ENCODE assay signal across 9 cellular contexts in the genomic region with DNA sequence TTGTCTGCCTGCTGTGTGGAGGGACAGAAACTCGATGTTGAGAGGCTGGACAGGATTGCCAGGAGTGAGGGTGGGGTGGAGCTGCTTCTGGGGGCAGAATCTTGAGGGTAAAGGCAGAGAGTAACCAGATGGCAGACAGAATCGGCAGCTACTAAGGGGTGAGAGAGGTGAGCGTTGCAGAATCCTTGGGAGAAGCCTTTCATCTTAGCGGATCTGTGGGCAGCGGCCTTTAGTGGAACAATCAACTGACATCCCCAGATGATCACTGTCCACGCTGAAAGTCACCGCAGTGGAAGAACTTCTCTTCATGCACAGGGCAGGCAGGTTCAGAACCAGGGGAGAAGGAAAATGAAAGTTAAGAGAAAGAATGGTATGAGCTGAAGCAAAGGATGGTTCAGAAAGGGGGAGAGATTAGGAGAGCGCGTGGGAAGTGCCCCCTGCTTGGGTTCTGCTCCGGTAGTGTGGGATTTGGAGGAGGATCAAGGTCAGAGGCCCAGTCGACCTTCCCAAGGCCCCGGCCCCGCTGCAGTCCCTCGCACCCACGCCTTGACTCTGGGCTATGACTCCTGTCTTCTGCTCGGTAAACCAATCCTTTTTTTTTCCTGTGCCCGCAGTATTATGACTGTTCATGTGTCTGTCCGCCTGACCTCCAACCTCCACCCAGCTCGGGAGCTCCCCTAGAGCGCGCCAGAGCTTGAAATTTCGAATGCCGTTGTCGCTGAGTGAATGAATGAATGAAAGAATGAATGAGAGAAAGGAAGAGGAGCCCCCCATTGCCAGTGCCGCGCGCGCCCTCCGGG. TPM values are rescaled to one million over a fixed set of nuclear protein-coding genes. Genes with fewer than 3 reads are reported as not detected.
A peak's percentile ranks its signal among the peaks of the same experiment; 100 is the strongest.
DNase-seq lines count a peak whose midpoint lies in the region; ATAC-seq and TF ChIP-seq lines count a peak whose summit lies in the region.
"Had no signal": no experiment of that assay in that cellular context is flagged by ENCODE, and none has a peak within 500 bp of the region (broad histone marks: within the 10 kb centered on the region; RNA-seq: fewer than 3 reads in every experiment).

No MANE protein-coding gene starts in this region.

- peaks cover 9% of the 10 kb centered on the region for H3K4me1 Mint-ChIP-seq in memory B cell
- peaks cover 2% of the 10 kb centered on the region for H3K4me1 Mint-ChIP-seq in progenitor cell of endocrine pancreas (ENCODE audit: low read depth)

- H3K4me1 ChIP-seq in urinary bladder (ENCODE audit: insufficient read depth), result no peaks in the 10 kb centered on the region

- H3K27me3 ChIP-seq in GM06990 (replicated peaks; ENCODE audit: control insufficient read depth, insufficient read depth, low read length), result no peaks in the 10 kb centered on the region

- peak; percentile 28 for ATAC-seq in GM21786 (IDR thresholded peaks at IDR 0.05; ENCODE audit: unreplicated experiment)
- ATAC-seq in memory B cell (ENCODE audit: low read depth), result peak; percentile 36

- no peaks in the 10 kb centered on the region for H3K27me3 Mint-ChIP-seq in memory B cell
- H3K27me3 Mint-ChIP-seq in progenitor cell of endocrine pancreas, result no peaks in the 10 kb centered on the region
- H3K27me3 Mint-ChIP-seq: activated naive CD8-positive, alpha-beta T cell had no signal

- peak overlapping the region; percentile 32 for H3K27ac ChIP-seq in cingulate gyrus (ENCODE audit: low read depth, low read length)
- H3K27ac ChIP-seq in urinary bladder (ENCODE audit: low read depth), result no peak overlapping the region

- H3K4me3 ChIP-seq in GM06990 (replicated peaks; ENCODE audit: low read depth, low read length) (peak overlapping the region; percentile 86), urinary bladder (ENCODE audit: low read depth, low read length) (peak overlapping the region; percentile 88)

- H3K27ac Mint-ChIP-seq in memory B cell (no peak overlapping the region), progenitor cell of endocrine pancreas (no peak overlapping the region)

- WGBS in urinary bladder, result 4% methylated on average over 29 of the region's 29 CpGs

- H3K4me3 Mint-ChIP-seq in memory B cell (no peak overlapping the region), progenitor cell of endocrine pancreas (ENCODE audit: low read depth) (no peak overlapping the region)
- H3K4me3 Mint-ChIP-seq: activated naive CD8-positive, alpha-beta T cell had no signal

- TF ChIP-seq CTCF in GM06990 (IDR thresholded peaks at IDR 0.05; ENCODE audit: insufficient read depth, low read length, poor library complexity, severe bottlenecking), result no peak
- no peak for TF ChIP-seq CTCF in progenitor cell of endocrine pancreas (IDR thresholded peaks at IDR 0.05; ENCODE audit: unreplicated experiment)

- DNase-seq in GM06990 (ENCODE audit: extremely low read depth, insufficient read length) (peak; percentile 25), NAMALWA (ENCODE audit: low spot score) (peak; percentile 71), memory B cell (ENCODE audit: low spot score in 2 of 2) (no peak), NCI-H2081 (lab: John Stamatoyannopoulos, UW) (no peak), progenitor cell of endocrine pancreas (ENCODE audit: low spot score, unreplicated experiment) (no peak)

- peaks cover 1% of the 10 kb centered on the region for H3K36me3 ChIP-seq in GM06990 (ENCODE audit: control insufficient read depth, insufficient read depth, low read length)
- no peaks in the 10 kb centered on the region for H3K36me3 ChIP-seq in urinary bladder (ENCODE audit: insufficient read depth)

- H3K9me3 Mint-ChIP-seq in memory B cell (no peaks in the 10 kb centered on the region), progenitor cell of endocrine pancreas (ENCODE audit: low read depth) (no peaks in the 10 kb centered on the region)

- H3K36me3 Mint-ChIP-seq in memory B cell (peaks cover 3% of the 10 kb centered on the region), progenitor cell of endocrine pancreas (ENCODE audit: insufficient read depth) (peaks cover 1% of the 10 kb centered on the region)

RNA-seq across cellular contexts. Expression of gene BOLA3, which starts 0.6 kb away (rescaled TPM):
- 20.2 TPM for total RNA-seq in urinary bladder
- 38.1 TPM for polyA plus RNA-seq in urinary bladder
- total RNA-seq in progenitor cell of endocrine pancreas, result 23.8 and 24.8 TPM in 2 replicates

RNA-seq across cellular contexts. Expression of gene MOB1A, which starts 31.6 kb away (rescaled TPM):
- total RNA-seq in urinary bladder (164 TPM), progenitor cell of endocrine pancreas (93.5 and 94.9 TPM in 2 replicates)
- 50.1 TPM for polyA plus RNA-seq in urinary bladder

RNA-seq across cellular contexts. Expression of gene MTHFD2, which starts 51.3 kb away (rescaled TPM):
- total RNA-seq in urinary bladder, result 58.3 TPM
- polyA plus RNA-seq in urinary bladder, result 71.6 TPM
- total RNA-seq in progenitor cell of endocrine pancreas, result 64.9 and 71.2 TPM in 2 replicates

Comparison
In these comparisons a context has a peak if more than half of its experiments do, and no peak if none do; other contexts are left out.
1. DNase-seq: peak in GM06990 (single experiment) and NAMALWA (single experiment); none in memory B cell (0 of 2), NCI-H2081 (0 of 2) and progenitor cell of endocrine pancreas (single experiment).